ENCODE assay signal across 27 cellular contexts in the genomic region with DNA sequence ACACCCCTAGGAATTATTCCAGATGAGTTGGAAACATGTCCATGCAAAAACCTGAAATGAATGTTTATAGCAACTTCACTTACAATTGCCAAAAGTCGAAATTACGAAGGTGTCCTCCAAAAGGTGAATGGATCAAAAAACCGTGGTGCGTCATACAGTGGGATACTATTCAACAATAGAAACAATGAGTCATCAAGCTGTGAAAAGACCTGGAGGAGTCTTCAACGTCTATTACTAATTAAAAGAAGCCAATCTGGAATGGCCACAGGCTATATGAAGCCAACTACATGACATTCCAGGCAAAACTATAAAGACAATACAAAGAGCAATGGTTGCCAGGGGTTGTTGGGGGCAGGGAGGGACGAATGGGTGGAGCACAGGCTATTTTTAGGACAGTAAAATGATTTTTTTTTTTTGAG. TPM values are rescaled to one million over a fixed set of nuclear protein-coding genes. Genes with fewer than 3 reads are reported as not detected.
DNase-seq lines count a peak whose midpoint lies in the region; ATAC-seq, FAIRE-seq and TF ChIP-seq lines count a peak whose summit lies in the region.
"Had no signal": no experiment of that assay in that cellular context is flagged by ENCODE, and none has a peak within 500 bp of the region (broad histone marks: within the 10 kb centered on the region; RNA-seq: fewer than 3 reads in every experiment).

No MANE protein-coding gene starts in this region.

- no peak overlapping the region for H3K4me3 Mint-ChIP-seq in naive thymus-derived CD4-positive, alpha-beta T cell
- H3K4me3 Mint-ChIP-seq: activated T-cell treated with anti-CD3 and anti-CD28 coated beads, Interleukin-2, amount 50 U/mL, for 24 hours; CD8-positive, alpha-beta memory T cell; effector memory CD8-positive, alpha-beta T cell; neural progenitor cell had no signal

- intact Hi-C loops in Right ventricle myocardium superior (cut with DNase I): loop anchor here (5.0 kb wide), 2 partner anchors 134 to 254 kb away; no protein-coding TSS in a partner anchor
- intact Hi-C loops in right cardiac atrium (cut with DNase I): loop anchor here in 3 of 4 donors (5.0 kb wide), 2 partner anchors 134 to 254 kb away; no protein-coding TSS in a partner anchor
- intact Hi-C loops in PC-9 (cut with micrococcal nuclease; ENCODE audit: unreplicated experiment): loop anchor here (1.0 to 5.0 kb wide), 2 partner anchors 12 to 59 kb away; no protein-coding TSS in a partner anchor
- intact Hi-C loops in endothelial cell of umbilical vein (cut with micrococcal nuclease): no loop called here
- intact Hi-C loops in naive thymus-derived CD4-positive, alpha-beta T cell (cut with micrococcal nuclease): loop anchor here in 1 of 2 donors (5.0 kb wide), 1 partner anchor 94 kb away; the partner anchor contains the start of gene BNIP3

- WGBS in right cardiac atrium: 70% methylated on average over 6 of the region's 6 CpGs

- no peaks in the 10 kb centered on the region for H3K36me3 Mint-ChIP-seq in naive thymus-derived CD4-positive, alpha-beta T cell
- H3K36me3 Mint-ChIP-seq: CD8-positive, alpha-beta memory T cell; neural progenitor cell had no signal

- no peak for ATAC-seq in Right ventricle myocardium superior (ENCODE audit: poor library complexity)
- ATAC-seq in right cardiac atrium: no peak
- ATAC-seq in naive thymus-derived CD4-positive, alpha-beta T cell: no peak
- no peak for ATAC-seq in HG02610 (IDR thresholded peaks at IDR 0.05; ENCODE audit: unreplicated experiment)
- ATAC-seq: effector memory CD8-positive, alpha-beta T cell; HepG2; right lobe of liver had no signal

- H3K9me1 ChIP-seq in endothelial cell of umbilical vein (replicated peaks; ENCODE audit: control insufficient read depth, extremely low read depth, insufficient read depth, low read length): no peaks in the 10 kb centered on the region

- H3K9me3 ChIP-seq in right cardiac atrium (ENCODE audit: control insufficient read depth, low read length) (no peaks in the 10 kb centered on the region), PC-9 (ENCODE audit: insufficient read depth, low read depth) (no peaks in the 10 kb centered on the region), endothelial cell of umbilical vein (replicated peaks; ENCODE audit: control insufficient read depth, insufficient read depth, low read length) (no peaks in the 10 kb centered on the region)
- no peaks in the 10 kb centered on the region for H3K9me3 ChIP-seq in naive thymus-derived CD4-positive, alpha-beta T cell (ENCODE audit: control insufficient read depth in 2 of 3, low read length in 3 of 3)
- H3K9me3 ChIP-seq: colonic mucosa, HAP-1, right lobe of liver, stomach had no signal

- H3K9ac ChIP-seq in endothelial cell of umbilical vein (replicated peaks; ENCODE audit: extremely low read depth, insufficient read depth, low read length): no peak overlapping the region
- H3K9ac ChIP-seq: neural progenitor cell had no signal

- H3K27me3 Mint-ChIP-seq in naive thymus-derived CD4-positive, alpha-beta T cell: peaks cover 0 to 12% (median 0%) of the 10 kb centered on the region in 5 donors

- no peaks in the 10 kb centered on the region for H3K36me3 ChIP-seq in PC-9 (ENCODE audit: low read depth)
- no peaks in the 10 kb centered on the region for H3K36me3 ChIP-seq in endothelial cell of umbilical vein (ENCODE audit: control insufficient read depth in 2 of 2, extremely low read depth in 1 of 2, insufficient read depth in 2 of 2, low read length in 2 of 2)
- H3K36me3 ChIP-seq in naive thymus-derived CD4-positive, alpha-beta T cell (ENCODE audit: control insufficient read depth in 2 of 3, insufficient read depth in 3 of 3, low read length in 3 of 3): no peaks in the 10 kb centered on the region
- H3K36me3 ChIP-seq: colonic mucosa, HAP-1, neural progenitor cell, right lobe of liver, stomach had no signal

- H3K27me3 ChIP-seq in right cardiac atrium (ENCODE audit: control insufficient read depth, insufficient read depth) (no peaks in the 10 kb centered on the region), PC-9 (ENCODE audit: insufficient read depth, low read depth) (peaks cover 4% of the 10 kb centered on the region; the same call in 1 of the 2 replicates), endothelial cell of umbilical vein (ENCODE audit: control insufficient read depth in 2 of 2, insufficient read depth in 2 of 2, low read length in 2 of 2) (peaks cover 7 to 9% of the 10 kb centered on the region in 2 experiments)
- H3K27me3 ChIP-seq in naive thymus-derived CD4-positive, alpha-beta T cell (ENCODE audit: control insufficient read depth in 2 of 2, insufficient read depth in 2 of 2, low read length in 2 of 2): no peaks in the 10 kb centered on the region
- H3K27me3 ChIP-seq: colonic mucosa, neural progenitor cell, right lobe of liver had no signal

- no peak for FAIRE-seq in endothelial cell of umbilical vein (lab: Jason Lieb, UNC)
- FAIRE-seq: A204.1, HepG2 had no signal

- no peak overlapping the region for H3K27ac ChIP-seq in right cardiac atrium (ENCODE audit: low read length)
- 0 out of 2 replicates have a peak overlapping the region, but pooled peaks have one; percentile 34 for H3K27ac ChIP-seq in PC-9
- H3K27ac ChIP-seq in endothelial cell of umbilical vein (ENCODE audit: insufficient read depth, low read depth, low read length): no peak overlapping the region
- no peak overlapping the region for H3K27ac ChIP-seq in naive thymus-derived CD4-positive, alpha-beta T cell (ENCODE audit: low read depth, low read length)
- H3K27ac ChIP-seq: colonic mucosa, neural progenitor cell, right lobe of liver, stomach had no signal

- H3K79me2 ChIP-seq in PC-9 (ENCODE audit: low read depth): no peaks in the 10 kb centered on the region
- no peaks in the 10 kb centered on the region for H3K79me2 ChIP-seq in endothelial cell of umbilical vein (ENCODE audit: control insufficient read depth, insufficient read depth, low read length)

- H2AFZ ChIP-seq in PC-9: no peak overlapping the region
- H2AFZ ChIP-seq in endothelial cell of umbilical vein (ENCODE audit: low read depth, low read length): no peak overlapping the region
- H2AFZ ChIP-seq: neural progenitor cell had no signal

- peaks cover 0 to 14% (median 10%) of the 10 kb centered on the region in 7 donors for H3K4me1 Mint-ChIP-seq in naive thymus-derived CD4-positive, alpha-beta T cell

- no peak overlapping the region for H3K4me3 ChIP-seq in right cardiac atrium (ENCODE audit: low read length)
- no peak overlapping the region for H3K4me3 ChIP-seq in PC-9
- H3K4me3 ChIP-seq in endothelial cell of umbilical vein (replicated peaks in 1 of 3; ENCODE audit: insufficient read depth in 1 of 3, low read depth in 1 of 3, low read length in 3 of 3): no peak overlapping the region
- no peak overlapping the region for H3K4me3 ChIP-seq in naive thymus-derived CD4-positive, alpha-beta T cell (ENCODE audit: low read length)
- H3K4me3 ChIP-seq: colonic mucosa, HAP-1, lung, neural progenitor cell, right lobe of liver, stomach had no signal

- H3K4me2 ChIP-seq in PC-9 (peak overlapping the region; percentile 13; the same call in 1 of the 2 replicates), endothelial cell of umbilical vein (ENCODE audit: insufficient read depth, low read length) (no peak overlapping the region)
- H3K4me2 ChIP-seq: neural progenitor cell had no signal

- no peaks in the 10 kb centered on the region for H3K4me1 ChIP-seq in right cardiac atrium (ENCODE audit: control insufficient read depth, insufficient read depth, low read length)
- peaks cover 10% of the 10 kb centered on the region; the same call in 1 of the 2 replicates for H3K4me1 ChIP-seq in PC-9 (replicated peaks; ENCODE audit: insufficient read depth)
- H3K4me1 ChIP-seq in endothelial cell of umbilical vein (ENCODE audit: control insufficient read depth, extremely low read depth, insufficient read depth, low read length): no peaks in the 10 kb centered on the region
- H3K4me1 ChIP-seq in naive thymus-derived CD4-positive, alpha-beta T cell (ENCODE audit: control insufficient read depth in 2 of 2, insufficient read depth in 2 of 2, low read length in 2 of 2): peaks cover 0 to 15% of the 10 kb centered on the region in 2 donors
- H3K4me1 ChIP-seq: neural progenitor cell, right lobe of liver had no signal

- TF ChIP-seq CTCF in PC-9 (conservative IDR thresholded peaks at IDR 0.05) (no peak), endothelial cell of umbilical vein (IDR thresholded peaks at IDR 0.05; ENCODE audit: extremely low read depth in 1 of 2, insufficient read depth in 1 of 2, low read depth in 1 of 2, low read length in 2 of 2) (no peak)

- POLR2A ChIA-PET in PC-9 (lab: Charles Lee; ENCODE audit: unreplicated experiment) (interaction anchor here (0.6 to 1.0 kb wide), 2 partner anchors 12 to 1494 kb away, joined by 6 to 8 read pairs; partner anchors contain the start of gene PPP2R2D), endothelial cell of umbilical vein (lab: Charles Lee) (no interaction called here)
- POLR2A ChIA-PET in naive thymus-derived CD4-positive, alpha-beta T cell (lab: Charles Lee): no interaction called here

- H3K27ac Mint-ChIP-seq in naive thymus-derived CD4-positive, alpha-beta T cell: no peak overlapping the region
- H3K27ac Mint-ChIP-seq: activated T-cell treated with anti-CD3 and anti-CD28 coated beads, Interleukin-2, amount 50 U/mL, for 24 hours; CD8-positive, alpha-beta memory T cell; effector memory CD8-positive, alpha-beta T cell; neural progenitor cell had no signal

- no peaks in the 10 kb centered on the region for H3K9me3 Mint-ChIP-seq in naive thymus-derived CD4-positive, alpha-beta T cell
- H3K9me3 Mint-ChIP-seq: activated T-cell treated with anti-CD3 and anti-CD28 coated beads, Interleukin-2, amount 50 U/mL, for 24 hours; CD8-positive, alpha-beta memory T cell; effector memory CD8-positive, alpha-beta T cell had no signal

- DNase-seq in Right ventricle myocardium superior (peak; percentile 4), right cardiac atrium (no peak), PC-9 (peak; percentile 66 to 83), endothelial cell of umbilical vein (ENCODE audit: low read depth, low spot score) (no peak), OCI-M2 (lab: John Stamatoyannopoulos, UW; ENCODE audit: unreplicated experiment) (no peak), islet precursor cell (no peak)
- DNase-seq in naive thymus-derived CD4-positive, alpha-beta T cell: no peak
- DNase-seq: activated CD4-positive, alpha-beta T cell treated with anti-CD3 and anti-CD28 coated beads for 48 hours; activated naive CD4-positive, alpha-beta T cell treated with Interleukin-2 at 50 U/mL for 16 hours; activated T-cell treated with anti-CD3 and anti-CD28 coated beads, Interleukin-2, amount 50 U/mL, for 24 hours; colonic mucosa; DMS53; effector memory CD8-positive, alpha-beta T cell; kidney glomerular epithelial cell; NCI-H1417 treated with DMSO at 0.1 percent for 48 hours; NCI-H446 treated with DMSO at 0.1 percent for 48 hours; right lobe of liver; stimulated activated CD4-positive, alpha-beta T cell treated with anti-CD3 and anti-CD28 coated beads, Interleukin-15, amount 100 ng/mL, for 24 hours; stomach; trophoblast cell had no signal

- no peaks in the 10 kb centered on the region for H4K20me1 ChIP-seq in PC-9 (ENCODE audit: insufficient read depth)
- H4K20me1 ChIP-seq in endothelial cell of umbilical vein (replicated peaks; ENCODE audit: control insufficient read depth, extremely low read depth, insufficient read depth, low read length): no peaks in the 10 kb centered on the region

- dilution Hi-C loops in endothelial cell of umbilical vein (cut with MboI; ENCODE audit: extremely low pct_ligation_motif_present, low sequenced_read_pairs): no loop called here

- no peak for TF ChIP-seq POLR2A in endothelial cell of umbilical vein (IDR thresholded peaks at IDR 0.05; ENCODE audit: low read depth, low read length)

- no peaks in the 10 kb centered on the region; the same call in 1 of the 2 replicates for H3F3A ChIP-seq in PC-9 (ENCODE audit: insufficient read depth, low read depth)

- CTCF ChIA-PET in PC-9 (lab: Charles Lee) (no interaction called here), endothelial cell of umbilical vein (lab: Charles Lee) (interaction anchor here (6.3 kb wide), 1 partner anchor 133 kb away, joined by 384 read pairs; no protein-coding TSS in a partner anchor)
- CTCF ChIA-PET in naive thymus-derived CD4-positive, alpha-beta T cell (lab: Charles Lee): interaction anchor here (1.5 to 4.6 kb wide), 2 partner anchors 10 to 133 kb away, joined by 3 to 107 read pairs; no protein-coding TSS in a partner anchor

- no peaks in the 10 kb centered on the region for H3K9me2 ChIP-seq in PC-9 (ENCODE audit: insufficient read depth)

- BruUV-seq in PC-9 (replicated peaks; lab: Mats Ljungman, UMichigan): no TSS peak
- BruUV-seq in endothelial cell of umbilical vein (replicated peaks; lab: Mats Ljungman, UMichigan): no TSS peak

RNA-seq across cellular contexts. Expression of gene PPP2R2D, which starts 12.6 kb away (rescaled TPM):
- 33.9 TPM for total RNA-seq in Right ventricle myocardium superior
- total RNA-seq in right cardiac atrium: 10 to 100 TPM; 30.1 to 38.2 (median 36.2) TPM
- polyA plus RNA-seq in right cardiac atrium: 33.9 TPM
- total RNA-seq in PC-9 (2021): 23.5 TPM in 2 replicates
- 33.9 and 36.3 TPM in 2 replicates for total RNA-seq in endothelial cell of umbilical vein
- 27.8 and 29.9 TPM in 2 replicates for polyA plus RNA-seq in endothelial cell of umbilical vein
- polyA plus RNA-seq in endothelial cell of umbilical vein (2011; cell fraction: cytosol; rRNA removed): 36.2 and 42.3 TPM in 2 replicates
- polyA plus RNA-seq in endothelial cell of umbilical vein (2011; cell fraction: nucleus; rRNA removed): 63.6 and 63.8 TPM in 2 replicates
- polyA plus RNA-seq in endothelial cell of umbilical vein (2012): 36.3 and 38.9 TPM in 2 replicates
- 38.5 and 41.4 TPM in 2 replicates for polyA minus RNA-seq in endothelial cell of umbilical vein
- polyA minus RNA-seq in endothelial cell of umbilical vein (2011; cell fraction: cytosol; rRNA and poly(A)+ RNA removed): 19.3 TPM
- 32.3 and 34.4 TPM in 2 replicates for polyA minus RNA-seq in endothelial cell of umbilical vein (2011; cell fraction: nucleus; rRNA and poly(A)+ RNA removed)
- 10 to 100 TPM; 37.1 to 61.3 (median 40.1) TPM for total RNA-seq in naive thymus-derived CD4-positive, alpha-beta T cell
- 10 to 100 TPM; 35.0 to 47.4 TPM for polyA plus RNA-seq in naive thymus-derived CD4-positive, alpha-beta T cell

Comparison
In these comparisons a context has a peak if more than half of its experiments do, and no peak if none do; other contexts are left out.
1. DNase-seq: peak in Right ventricle myocardium superior (single experiment) and PC-9 (2 of 2); none in right cardiac atrium (0 of 3), endothelial cell of umbilical vein (single experiment), naive thymus-derived CD4-positive, alpha-beta T cell (0 of 9), OCI-M2 (single experiment) and islet precursor cell (single experiment).